1 cellular context compared by ENCODE assay signal in genomic region chr16:57634171-57634570, GRCh38.
TF ChIP-seq lines count a peak whose summit lies in the region.

No MANE protein-coding gene starts in this region.

TF ChIP-seq in HepG2, 621 proteins besides CTCF, POLR2A, EP300 and RAD21 (continued from another document):
- no peak for TF ChIP-seq SALL1 (CRISPR knock-in tag; IDR thresholded peaks at IDR 0.05)
